In genomic region chr1:223844962-223845809, GRCh38 we compare ENCODE assay signal across 8 cellular contexts. TPM values are rescaled to one million over a fixed set of nuclear protein-coding genes. Genes with fewer than 3 reads are reported as not detected.
DNase-seq lines count a peak whose midpoint lies in the region; ATAC-seq and TF ChIP-seq lines count a peak whose summit lies in the region.

No MANE protein-coding gene starts in this region.

- no peak for TF ChIP-seq RAD21 in HCT116 (IDR thresholded peaks at IDR 0.05; ENCODE audit: low read depth)

- TF ChIP-seq CTCF in GM10248 (IDR thresholded peaks at IDR 0.05; ENCODE audit: control extremely low read depth, extremely low read depth, low read depth, missing control alignments) = no peak
- TF ChIP-seq CTCF in HCT116 (IDR thresholded peaks at IDR 0.05 in 2 of 3, conservative IDR thresholded peaks at IDR 0.05 in 1 of 3; ENCODE audit: borderline replicate concordance in 1 of 3, insufficient read depth in 1 of 3, low read depth in 2 of 3, low read length in 2 of 3) = no peak
- TF ChIP-seq CTCF in right lobe of liver (IDR thresholded peaks at IDR 0.05) = no peak

- H3K27me3 ChIP-seq in HCT116 (ENCODE audit: insufficient read depth, low read length) = no peaks in the 10 kb centered on the region
- no peaks in the 10 kb centered on the region for H3K27me3 ChIP-seq in right lobe of liver

- TF ChIP-seq POLR2A in HCT116 (IDR thresholded peaks at IDR 0.05; ENCODE audit: borderline replicate concordance, extremely low read depth, insufficient read depth, insufficient read length) (no peak), right lobe of liver (IDR thresholded peaks at IDR 0.05) (no peak)

- BruUV-seq in HCT116 (replicated peaks; lab: Mats Ljungman, UMichigan) = no TSS peak

- H3K9me3 ChIP-seq in HCT116 (ENCODE audit: control insufficient read depth in 1 of 2, insufficient read depth in 1 of 2, low read depth in 1 of 2, low read length in 2 of 2) = no peaks in the 10 kb centered on the region
- no peaks in the 10 kb centered on the region for H3K9me3 ChIP-seq in right lobe of liver

- intact Hi-C loops in HCT116 (cut with micrococcal nuclease) (loop anchor here (5.0 kb wide), 1 partner anchor 143 kb away; no protein-coding TSS in a partner anchor), right lobe of liver (cut with DNase I) (no loop called here)

- H3K36me3 ChIP-seq in HCT116 (ENCODE audit: control insufficient read depth in 1 of 2, insufficient read depth in 2 of 2, low read length in 2 of 2) (no peaks in the 10 kb centered on the region), right lobe of liver (no peaks in the 10 kb centered on the region)

- DNase-seq in GM10248 (ENCODE audit: extremely low spot score) (peak; percentile 22), HCT116 (ENCODE audit: low read depth, low spot score) (no peak), NCI-H1092 (lab: John Stamatoyannopoulos, UW) (peak; percentile 47), right lobe of liver (peak in 2 of 3 donors; percentile 72 to 74), COLO829 (ENCODE audit: low spot score) (no peak)
- DNase-seq in stimulated activated CD4-positive, alpha-beta T cell treated with anti-CD3 and anti-CD28 coated beads, TNF-alpha, amount 100 ng/mL, for 1 hour (ENCODE audit: low read depth in 3 of 3, low spot score in 1 of 3) = peak in 2 of 3 donors; percentile 31 to 47

- H3K27ac ChIP-seq in HCT116 (ENCODE audit: low read depth, low read length) (peak overlapping the region; percentile 94), cingulate gyrus (ENCODE audit: low read depth, low read length) (peak overlapping the region; percentile 70), right lobe of liver (peak overlapping the region; percentile 98 to 99 (median 99))

- no peaks in the 10 kb centered on the region for H4K20me1 ChIP-seq in HCT116 (ENCODE audit: insufficient read depth)

- peaks cover 3 to 23% of the 10 kb centered on the region in 2 experiments; a peak in 3 of 4 replicates for H3K4me1 ChIP-seq in HCT116 (ENCODE audit: control insufficient read depth in 1 of 2, insufficient read depth in 2 of 2, low read length in 2 of 2)
- H3K4me1 ChIP-seq in right lobe of liver = peaks cover 0 to 28% (median 1%) of the 10 kb centered on the region in 4 donors

- 0% methylated on average over 12 of the region's 71 CpGs for WGBS in right lobe of liver (ENCODE audit: insufficient coverage, low coverage, low lambda C conversion rate, missing lambda C conversion rate)

- peak overlapping the region; percentile 73 to 78 for H3K4me3 ChIP-seq in HCT116 (replicated peaks in 1 of 2; ENCODE audit: low read depth in 1 of 2, low read length in 2 of 2)
- peak overlapping the region; percentile 71 to 77 (median 76) for H3K4me3 ChIP-seq in right lobe of liver

- H2AFZ ChIP-seq in HCT116 (ENCODE audit: low read depth, low read length, poor library complexity, severe bottlenecking) = no peak overlapping the region

- POLR2A ChIA-PET in GM10248 (lab: Yijun Ruan, JAX) = no interaction called here
- POLR2A ChIA-PET in HCT116 (lab: Charles Lee) = interaction anchor here (2.2 kb wide), 1 partner anchor 25 kb away, joined by 7 read pairs; no protein-coding TSS in a partner anchor

- RAD21 ChIA-PET in HCT116 (lab: Charles Lee; ENCODE audit: low non-redundant PET in 1 of 2, low total read pairs in 2 of 2, uncharacterized antibody in 2 of 2, unreplicated experiment in 2 of 2) = no interaction called here

- no peaks in the 10 kb centered on the region; the same call in 1 of the 2 replicates for H3K9me2 ChIP-seq in HCT116 (ENCODE audit: insufficient read depth)

- H3K4me2 ChIP-seq in HCT116 (ENCODE audit: low read length) = peak overlapping the region; percentile 88

- peak overlapping the region; percentile 86 for H3K9ac ChIP-seq in HCT116 (ENCODE audit: low read length)

- peak; percentile 21 for ATAC-seq in HCT116
- ATAC-seq in activated CD4-positive, CD25-positive, alpha-beta regulatory T cell treated with anti-CD3 and anti-CD28 coated beads, Interleukin-2, amount 50 U/mL, for 24 hours = peak; percentile 7 to 27
- ATAC-seq in right lobe of liver = peak; percentile 24 to 39 (median 28)

- CTCF ChIA-PET in GM10248 (lab: Yijun Ruan, JAX) (interaction anchor here (0.6 to 3.2 kb wide), 9 partner anchors 8 to 211 kb away, joined by 3 to 14 read pairs (median 4); no protein-coding TSS in a partner anchor), HCT116 (lab: Charles Lee) (interaction anchor here (0.8 to 1.8 kb wide), 3 partner anchors 16 to 138 kb away, joined by 3 to 4 read pairs (median 3); no protein-coding TSS in a partner anchor)

- H3K79me2 ChIP-seq in HCT116 (ENCODE audit: insufficient read depth, low read length) = peaks cover 53% of the 10 kb centered on the region

TF ChIP-seq in HCT116, 20 proteins besides CTCF, POLR2A, EP300 and RAD21:
- TF ChIP-seq ZFX (IDR thresholded peaks at IDR 0.05) (no peak), JUND (IDR thresholded peaks at IDR 0.05) (no peak), MAX (IDR thresholded peaks at IDR 0.05) (0 out of 2 replicates have a peak, but pooled peaks have one; percentile 12)

RNA-seq across cellular contexts. Expression of gene TP53BP2, which starts 0.6 kb away (rescaled TPM):
- 38.2 TPM for total RNA-seq in HCT116 (2021; ENCODE audit: unreplicated experiment)
- polyA plus RNA-seq in HCT116 (2012) = 14.1 and 15.4 TPM in 2 replicates
- 10 to 100 TPM; 13.7 to 46.4 (median 19.0) TPM for total RNA-seq in right lobe of liver

Comparison
In these comparisons a context has a peak if more than half of its experiments do, and no peak if none do; other contexts are left out.
1. DNase-seq: peak in GM10248 (single experiment), NCI-H1092 (single experiment), right lobe of liver (2 of 3) and stimulated activated CD4-positive, alpha-beta T cell treated with anti-CD3 and anti-CD28 coated beads, TNF-alpha, amount 100 ng/mL, for 1 hour (2 of 3); none in HCT116 (single experiment) and COLO829 (single experiment).
2. Peak in every context shown above with its lines, with median percentiles within 50 percentile points of each other: ATAC-seq and H3K27ac ChIP-seq.